8 cellular contexts compared by ENCODE assay signal in genomic region chr1:159798893-159799292, GRCh38.
DNase-seq lines count a peak whose midpoint lies in the region; ATAC-seq and TF ChIP-seq lines count a peak whose summit lies in the region.

No MANE protein-coding gene starts in this region.

- in situ Hi-C loops in T47D (cut with HindIII; ENCODE audit: low pct_unique_long_range_greater_than_20kb, low sequenced_read_pairs), result loop anchor here (25.0 kb wide), 1 partner anchor 88 kb away; no protein-coding TSS in a partner anchor

- TF ChIP-seq CTCF in AG04449 (IDR thresholded peaks at IDR 0.05; ENCODE audit: insufficient read depth, low read length, missing control alignments) (peak; percentile 55), GM12875 (IDR thresholded peaks at IDR 0.05; ENCODE audit: borderline replicate concordance, insufficient read depth, low read depth, low read length) (peak; percentile 59; the same call in 1 of the 2 replicates)

- DNase-seq in AG04449 (ENCODE audit: low read depth, low spot score) (no peak), NCI-H187 (lab: John Stamatoyannopoulos, UW) (peak; percentile 73 to 80), SW 1271 (lab: John Stamatoyannopoulos, UW) (peak; percentile 54 to 81), T47D (ENCODE audit: low read depth in 1 of 2, low spot score in 1 of 2) (peak; percentile 71 to 93), iris pigment epithelial cell (ENCODE audit: low read depth) (peak; percentile 85)
- peak in 3 of 4 experiments; percentile 7 to 19 (median 12) for DNase-seq in stimulated activated CD4-positive, alpha-beta T cell treated with anti-CD3 and anti-CD28 coated beads, Interleukin-1b, Interleukin-23, amount 100 ng/mL, for 24 hours (ENCODE audit: low read depth in 4 of 4, low spot score in 1 of 4)

- no peak for ATAC-seq in GM21723 (IDR thresholded peaks at IDR 0.05; ENCODE audit: unreplicated experiment)

- POLR2A ChIA-PET in AG04449 (lab: Yijun Ruan, JAX), result interaction anchor here (0.5 to 0.9 kb wide), 3 partner anchors 70 to 92 kb away, joined by 3 read pairs; no protein-coding TSS in a partner anchor

- H3K4me3 ChIP-seq in AG04449 (ENCODE audit: low read depth, low read length), result no peak overlapping the region
- H3K4me3 ChIP-seq in GM12875 (ENCODE audit: low read depth, low read length), result no peak overlapping the region

- CTCF ChIA-PET in AG04449 (lab: Yijun Ruan, JAX), result interaction anchor here (0.6 to 19.7 kb wide), 43 partner anchors 9 to 666 kb away, joined by 3 to 1007 read pairs (median 8); partner anchors contain the start of genes CFAP45, DUSP23, SLAMF8 and SLAMF9
